In genomic region chr20:46566125-46566524, GRCh38 we compare ENCODE assay signal across 31 cellular contexts. TPM values are rescaled to one million over a fixed set of nuclear protein-coding genes. Genes with fewer than 3 reads are reported as not detected.
"Had no signal": no experiment of that assay in that cellular context is flagged by ENCODE, and none has a peak within 500 bp of the region (broad histone marks: within the 10 kb centered on the region; RNA-seq: fewer than 3 reads in every experiment).

No MANE protein-coding gene starts in this region.

- H3K27ac Mint-ChIP-seq: activated CD4-positive, alpha-beta memory T cell treated with anti-CD3 and anti-CD28 coated beads for 36 hours; activated CD4-positive, alpha-beta T cell treated with anti-CD3 and anti-CD28 coated beads for 36 hours; activated CD4-positive, alpha-beta T cell treated with anti-CD3 and anti-CD28 coated beads, Interleukin-2, amount 10 ng/mL, durations not matched to agents 24 days and 14 days; activated CD8-positive, alpha-beta memory T cell treated with anti-CD3 and anti-CD28 coated beads, Interleukin-2, amount 10 ng/mL, durations not matched to agents 7 days and 5 days; activated CD8-positive, alpha-beta T cell treated with anti-CD3 and anti-CD28 coated beads, Interleukin-2, amount 10 ng/mL, durations not matched to agents 7 days and 5 days; activated naive CD4-positive, alpha-beta T cell treated with anti-CD3 and anti-CD28 coated beads, Interleukin-2, amount 10 ng/mL, durations not matched to agents 7 days and 5 days; activated naive CD4-positive, alpha-beta T cell treated with anti-CD3 and anti-CD28 coated beads, Interleukin-2, amount 50 U/mL, for 72 hours; activated naive CD8-positive, alpha-beta T cell treated with anti-CD3 and anti-CD28 coated beads, Interleukin-2, amount 10 ng/mL, durations not matched to agents 7 days and 5 days; activated T-helper 1 cell treated with anti-CD3 and anti-CD28 coated beads, Interleukin-12 subunit alpha, Interleukin-12 subunit beta, Interleukin-2, Interleukin-4 antibody, amounts not matched to agents 30 ng/mL and 10 ng/mL and 1 ng/mL, durations not matched to agents 14 hours and 24 hours and 36 hours; brain; dendritic cell treated with granulocyte-macrophage colony-stimulating factor and Interleukin-4, amounts not matched to agents 40 ng/mL and 50 ng/mL, for 4 days; endodermal cell had no signal

- ATAC-seq: activated CD4-positive, alpha-beta T cell treated with anti-CD3 and anti-CD28 coated beads for 36 hours; activated CD8-positive, alpha-beta memory T cell treated with anti-CD3 and anti-CD28 coated beads, Interleukin-2, amount 10 ng/mL, durations not matched to agents 7 days and 5 days; activated CD8-positive, alpha-beta T cell treated with anti-CD3 and anti-CD28 coated beads, Interleukin-2, amount 10 ng/mL, durations not matched to agents 7 days and 5 days; activated naive CD4-positive, alpha-beta T cell treated with anti-CD3 and anti-CD28 coated beads, Interleukin-2, amount 50 U/mL, for 72 hours; gastroesophageal sphincter had no signal

- H3K27me3 Mint-ChIP-seq: brain had no signal

- H3K27me3 ChIP-seq: ascending aorta, breast epithelium, cardiac muscle cell, dorsolateral prefrontal cortex, esophagus muscularis mucosa, gastroesophageal sphincter had no signal

- H3K4me1 ChIP-seq: breast epithelium had no signal

- H3K9me3 ChIP-seq: ascending aorta, breast epithelium, esophagus muscularis mucosa, gastroesophageal sphincter had no signal

- H3K27ac ChIP-seq: ascending aorta, breast epithelium, cardiac muscle cell, coronary artery, esophagus muscularis mucosa, gastroesophageal sphincter had no signal

- H3K36me3 Mint-ChIP-seq: activated CD4-positive, alpha-beta memory T cell treated with anti-CD3 and anti-CD28 coated beads for 36 hours; activated CD8-positive, alpha-beta memory T cell treated with anti-CD3 and anti-CD28 coated beads, Interleukin-2, amount 10 ng/mL, durations not matched to agents 7 days and 5 days; activated naive CD4-positive, alpha-beta T cell treated with anti-CD3 and anti-CD28 coated beads, Interleukin-2, amount 10 ng/mL, durations not matched to agents 7 days and 5 days; activated naive CD4-positive, alpha-beta T cell treated with anti-CD3 and anti-CD28 coated beads, Interleukin-2, amount 50 U/mL, for 72 hours; activated naive CD8-positive, alpha-beta T cell treated with anti-CD3 and anti-CD28 coated beads, Interleukin-2, amount 10 ng/mL, durations not matched to agents 7 days and 5 days; brain had no signal

- H3K4me1 Mint-ChIP-seq: activated CD4-positive, alpha-beta T cell treated with anti-CD3 and anti-CD28 coated beads for 36 hours; central memory CD8-positive, alpha-beta T cell; endodermal cell had no signal

- H3K36me3 ChIP-seq: ascending aorta, breast epithelium, cardiac muscle cell, esophagus muscularis mucosa, gastroesophageal sphincter had no signal

- DNase-seq: activated CD4-positive, alpha-beta memory T cell treated with anti-CD3 and anti-CD28 coated beads for 36 hours; activated CD4-positive, alpha-beta T cell treated with anti-CD3 and anti-CD28 coated beads for 36 hours; activated CD4-positive, alpha-beta T cell treated with anti-CD3 and anti-CD28 coated beads, Interleukin-2, amount 10 ng/mL, durations not matched to agents 24 days and 14 days; activated CD4-positive, CD25-positive, alpha-beta regulatory T cell; activated CD4-positive, CD25-positive, alpha-beta regulatory T cell treated with anti-CD3 and anti-CD28 coated beads, Interleukin-2, amount 50 U/mL, for 72 hours; activated CD8-positive, alpha-beta memory T cell treated with anti-CD3 and anti-CD28 coated beads, Interleukin-2, amount 10 ng/mL, durations not matched to agents 7 days and 5 days; activated CD8-positive, alpha-beta memory T cell treated with anti-CD3 and anti-CD28 coated beads, Interleukin-2, amount 50 U/mL, for 4 hours; activated CD8-positive, alpha-beta T cell treated with anti-CD3 and anti-CD28 coated beads, Interleukin-2, amount 10 ng/mL, durations not matched to agents 7 days and 5 days; activated gamma-delta T cell; activated naive CD4-positive, alpha-beta T cell; activated naive CD4-positive, alpha-beta T cell treated with anti-CD3 and anti-CD28 coated beads, Interleukin-2, amount 10 ng/mL, durations not matched to agents 7 days and 5 days; activated naive CD8-positive, alpha-beta T cell treated with anti-CD3 and anti-CD28 coated beads, Interleukin-2, amount 10 ng/mL, durations not matched to agents 7 days and 5 days; activated T-cell treated with anti-CD3 and anti-CD28 coated beads, Interleukin-2, amount 50 U/mL, for 1 hour; activated T-cell treated with anti-CD3 and anti-CD28 coated beads, Interleukin-2, amount 50 U/mL, for 48 hours; dorsolateral prefrontal cortex; effector memory CD4-positive, alpha-beta T cell; endodermal cell; foreskin melanocyte; T-helper 2 cell had no signal

- H3K4me3 Mint-ChIP-seq: activated CD4-positive, alpha-beta memory T cell treated with anti-CD3 and anti-CD28 coated beads for 36 hours; activated CD4-positive, alpha-beta T cell treated with anti-CD3 and anti-CD28 coated beads for 36 hours; activated CD4-positive, alpha-beta T cell treated with anti-CD3 and anti-CD28 coated beads, Interleukin-2, amount 10 ng/mL, durations not matched to agents 24 days and 14 days; activated CD8-positive, alpha-beta memory T cell treated with anti-CD3 and anti-CD28 coated beads, Interleukin-2, amount 10 ng/mL, durations not matched to agents 7 days and 5 days; activated CD8-positive, alpha-beta T cell treated with anti-CD3 and anti-CD28 coated beads, Interleukin-2, amount 10 ng/mL, durations not matched to agents 7 days and 5 days; activated naive CD4-positive, alpha-beta T cell treated with anti-CD3 and anti-CD28 coated beads, Interleukin-2, amount 10 ng/mL, durations not matched to agents 7 days and 5 days; activated naive CD8-positive, alpha-beta T cell treated with anti-CD3 and anti-CD28 coated beads, Interleukin-2, amount 10 ng/mL, durations not matched to agents 7 days and 5 days; activated T-helper 1 cell treated with anti-CD3 and anti-CD28 coated beads, Interleukin-12 subunit alpha, Interleukin-12 subunit beta, Interleukin-2, Interleukin-4 antibody, amounts not matched to agents 30 ng/mL and 10 ng/mL and 1 ng/mL, durations not matched to agents 14 hours and 24 hours and 36 hours; brain; central memory CD8-positive, alpha-beta T cell; dendritic cell treated with granulocyte-macrophage colony-stimulating factor and Interleukin-4, amounts not matched to agents 40 ng/mL and 50 ng/mL, for 4 days; endodermal cell had no signal

- H3K9me3 Mint-ChIP-seq: activated CD4-positive, alpha-beta memory T cell treated with anti-CD3 and anti-CD28 coated beads for 36 hours; activated CD4-positive, alpha-beta T cell treated with anti-CD3 and anti-CD28 coated beads, Interleukin-2, amount 10 ng/mL, durations not matched to agents 24 days and 14 days; activated naive CD4-positive, alpha-beta T cell treated with anti-CD3 and anti-CD28 coated beads, Interleukin-2, amount 10 ng/mL, durations not matched to agents 7 days and 5 days; activated naive CD4-positive, alpha-beta T cell treated with anti-CD3 and anti-CD28 coated beads, Interleukin-2, amount 50 U/mL, for 72 hours; activated naive CD8-positive, alpha-beta T cell treated with anti-CD3 and anti-CD28 coated beads, Interleukin-2, amount 10 ng/mL, durations not matched to agents 7 days and 5 days; activated T-helper 1 cell treated with anti-CD3 and anti-CD28 coated beads, Interleukin-12 subunit alpha, Interleukin-12 subunit beta, Interleukin-2, Interleukin-4 antibody, amounts not matched to agents 30 ng/mL and 10 ng/mL and 1 ng/mL, durations not matched to agents 14 hours and 24 hours and 36 hours; brain; central memory CD8-positive, alpha-beta T cell; dendritic cell treated with granulocyte-macrophage colony-stimulating factor and Interleukin-4, amounts not matched to agents 40 ng/mL and 50 ng/mL, for 4 days; endodermal cell had no signal

- H3K4me3 ChIP-seq: ascending aorta, breast epithelium, cardiac muscle cell, coronary artery, dorsolateral prefrontal cortex, esophagus muscularis mucosa, gastroesophageal sphincter had no signal

RNA-seq across cellular contexts. Expression of gene OCSTAMP, which starts 15.7 kb away (rescaled TPM):
- polyA plus RNA-seq: cardiac muscle cell, fibroblast of lung had no signal
